ENCODE assay signal across 9 cellular contexts in the genomic region with DNA sequence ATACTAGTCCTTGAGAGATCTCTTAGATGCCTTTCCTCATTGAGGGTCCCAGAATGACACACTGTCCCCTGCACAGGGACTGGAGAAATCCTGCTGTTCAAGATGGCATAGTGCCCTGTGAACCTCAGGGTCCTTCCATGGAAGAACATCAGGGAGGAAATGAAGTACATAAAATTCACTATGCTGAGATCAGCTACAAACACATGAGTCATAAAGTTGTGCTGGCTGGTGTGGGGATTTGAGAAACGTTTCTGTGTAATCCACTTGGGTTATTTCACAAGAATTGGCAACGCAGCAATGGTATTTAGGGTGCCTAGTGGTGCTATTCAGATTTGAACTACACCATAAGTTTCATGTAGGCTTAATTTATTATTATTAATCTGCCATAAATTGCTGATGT.
DNase-seq lines count a peak whose midpoint lies in the region; ATAC-seq, FAIRE-seq and TF ChIP-seq lines count a peak whose summit lies in the region.
"Had no signal": no experiment of that assay in that cellular context is flagged by ENCODE, and none has a peak within 500 bp of the region (broad histone marks: within the 10 kb centered on the region; RNA-seq: fewer than 3 reads in every experiment).

No MANE protein-coding gene starts in this region.

- peaks cover 46% of the 10 kb centered on the region for H3K4me1 ChIP-seq in SJSA1 (replicated peaks)

- no peak for FAIRE-seq in GM12892 (lab: Jason Lieb, UNC)

- intact Hi-C loops in sciatic nerve (cut with DNase I): loop anchor here (10.0 kb wide), 1 partner anchor 166 kb away; no protein-coding TSS in a partner anchor

- no peak overlapping the region for H3K4me3 ChIP-seq in SJSA1
- H3K4me3 ChIP-seq: cardiac muscle cell had no signal

- peak; percentile 90 for ATAC-seq in sciatic nerve

- no peaks in the 10 kb centered on the region for H3K9me3 ChIP-seq in SJSA1 (replicated peaks)

- DNase-seq in GM04503 (ENCODE audit: low read depth): peak; percentile 85
- DNase-seq in SJSA1 (ENCODE audit: low read depth in 1 of 2, low spot score in 2 of 2): peak in 1 of 2 experiments; percentile 44
- peak; percentile 88 for DNase-seq in fibroblast of the conjunctiva (ENCODE audit: low read depth)
- no peak for DNase-seq in sciatic nerve (ENCODE audit: low spot score)
- no peak for DNase-seq in effector CD8-positive, alpha-beta T cell (lab: John Stamatoyannopoulos, UW)
- no peak for DNase-seq in DMS 273 (lab: John Stamatoyannopoulos, UW; ENCODE audit: unreplicated experiment)
- DNase-seq in pons (ENCODE audit: low spot score): no peak
- no peak for DNase-seq in GM12892 (ENCODE audit: insufficient read length)

- H3K27me3 ChIP-seq in SJSA1 (replicated peaks): no peaks in the 10 kb centered on the region
- H3K27me3 ChIP-seq: cardiac muscle cell had no signal

- TF ChIP-seq POLR2A in GM12892 (IDR thresholded peaks at IDR 0.05; ENCODE audit: low read depth, low read length): no peak

- H3K27ac ChIP-seq in SJSA1: peak overlapping the region; percentile 90
- H3K27ac ChIP-seq: cardiac muscle cell had no signal

- H3K36me3 ChIP-seq in SJSA1: no peaks in the 10 kb centered on the region
- H3K36me3 ChIP-seq: cardiac muscle cell had no signal

Comparison
In these comparisons a context has a peak if more than half of its experiments do, and no peak if none do; other contexts are left out.
1. DNase-seq: peak in GM04503 (single experiment) and fibroblast of the conjunctiva (single experiment); none in sciatic nerve (single experiment), effector CD8-positive, alpha-beta T cell (single experiment), DMS 273 (single experiment), pons (single experiment) and GM12892 (single experiment).